13 cellular contexts compared by ENCODE assay signal in genomic region chr11:111308140-111308539, GRCh38. TPM values are rescaled to one million over a fixed set of nuclear protein-coding genes. Genes with fewer than 3 reads are reported as not detected.
DNase-seq lines count a peak whose midpoint lies in the region; ATAC-seq and TF ChIP-seq lines count a peak whose summit lies in the region.
"Had no signal": no experiment of that assay in that cellular context is flagged by ENCODE, and none has a peak within 500 bp of the region (broad histone marks: within the 10 kb centered on the region; RNA-seq: fewer than 3 reads in every experiment).

No MANE protein-coding gene starts in this region.

- no TSS peak for BruUV-seq in Calu3 (replicated peaks; lab: Mats Ljungman, UMichigan)

- H3K36me3 Mint-ChIP-seq in Calu3 (ENCODE audit: insufficient read depth, unreplicated experiment), result peaks cover 5% of the 10 kb centered on the region
- peaks cover 9% of the 10 kb centered on the region for H3K36me3 Mint-ChIP-seq in stimulated activated memory B cell treated with anti-CD40 and anti-IgM and Interleukin-4, amounts not matched to agents 10 μg/mL and 1 μg/mL and 100 μg/mL, for 72 hours
- H3K36me3 Mint-ChIP-seq: natural killer cell had no signal

- no peak for TF ChIP-seq CTCF in Calu3 (IDR thresholded peaks at IDR 0.05; ENCODE audit: unreplicated experiment)

- intact Hi-C loops in Calu3 (cut with micrococcal nuclease; ENCODE audit: unreplicated experiment), result no loop called here

- ATAC-seq in left lobe of liver, result peak; percentile 91
- no peak for ATAC-seq in GM21390 (IDR thresholded peaks at IDR 0.05; ENCODE audit: unreplicated experiment)
- ATAC-seq in stimulated activated memory B cell treated with anti-CD40 and anti-IgM and Interleukin-4, amounts not matched to agents 10 μg/mL and 1 μg/mL and 100 μg/mL, for 72 hours, result no peak
- ATAC-seq in HG02973 (IDR thresholded peaks at IDR 0.05; ENCODE audit: unreplicated experiment), result no peak
- ATAC-seq: natural killer cell had no signal

- peak; percentile 51 for DNase-seq in Calu3
- peak; percentile 87 for DNase-seq in NCI-H146 (lab: John Stamatoyannopoulos, UW)
- peak; percentile 100 for DNase-seq in NCI-H69 (lab: John Stamatoyannopoulos, UW)
- DNase-seq in left lobe of liver (ENCODE audit: low spot score), result peak; percentile 84
- no peak for DNase-seq in activated gamma-delta T cell (lab: John Stamatoyannopoulos, UW)
- DNase-seq: erythroblast; natural killer cell; stimulated activated CD8-positive, alpha-beta memory T cell treated with anti-CD3 and anti-CD28 coated beads, Interleukin-4, amount 100 ng/mL, for 48 hours had no signal

- H3K9me3 Mint-ChIP-seq in Calu3 (ENCODE audit: low read depth, unreplicated experiment), result no peaks in the 10 kb centered on the region
- H3K9me3 Mint-ChIP-seq in stimulated activated memory B cell treated with anti-CD40 and anti-IgM and Interleukin-4, amounts not matched to agents 10 μg/mL and 1 μg/mL and 100 μg/mL, for 72 hours, result peaks cover 3% of the 10 kb centered on the region
- H3K9me3 Mint-ChIP-seq: natural killer cell had no signal

- H3K27ac Mint-ChIP-seq in Calu3 (ENCODE audit: unreplicated experiment), result no peak overlapping the region
- H3K27ac Mint-ChIP-seq in stimulated activated memory B cell treated with anti-CD40 and anti-IgM and Interleukin-4, amounts not matched to agents 10 μg/mL and 1 μg/mL and 100 μg/mL, for 72 hours, result no peak overlapping the region
- H3K27ac Mint-ChIP-seq: B cell, natural killer cell had no signal

- no peaks in the 10 kb centered on the region for H3K27me3 Mint-ChIP-seq in Calu3 (ENCODE audit: unreplicated experiment)
- H3K27me3 Mint-ChIP-seq in stimulated activated memory B cell treated with anti-CD40 and anti-IgM and Interleukin-4, amounts not matched to agents 10 μg/mL and 1 μg/mL and 100 μg/mL, for 72 hours, result peaks cover 8% of the 10 kb centered on the region
- H3K27me3 Mint-ChIP-seq: B cell had no signal

- peak overlapping the region; percentile 28 for H3K4me3 Mint-ChIP-seq in Calu3 (ENCODE audit: low read depth, unreplicated experiment)
- no peak overlapping the region for H3K4me3 Mint-ChIP-seq in stimulated activated memory B cell treated with anti-CD40 and anti-IgM and Interleukin-4, amounts not matched to agents 10 μg/mL and 1 μg/mL and 100 μg/mL, for 72 hours
- H3K4me3 Mint-ChIP-seq: B cell, natural killer cell had no signal

- peaks cover 28% of the 10 kb centered on the region for H3K4me1 Mint-ChIP-seq in Calu3 (ENCODE audit: low read depth, unreplicated experiment)
- peaks cover 2% of the 10 kb centered on the region for H3K4me1 Mint-ChIP-seq in stimulated activated memory B cell treated with anti-CD40 and anti-IgM and Interleukin-4, amounts not matched to agents 10 μg/mL and 1 μg/mL and 100 μg/mL, for 72 hours
- H3K4me1 Mint-ChIP-seq: natural killer cell had no signal

- CTCF ChIA-PET in Calu3 (lab: Charles Lee), result no interaction called here

RNA-seq across cellular contexts. Expression of gene POU2AF3, which starts 9.8 kb away (rescaled TPM):
- total RNA-seq in Calu3 (2022) (3.4 and 3.8 TPM in 2 replicates), left lobe of liver (0.58 TPM)
- total RNA-seq: natural killer cell, SJSA1 had no signal
